17 cellular contexts compared by ENCODE assay signal in the genomic region with DNA sequence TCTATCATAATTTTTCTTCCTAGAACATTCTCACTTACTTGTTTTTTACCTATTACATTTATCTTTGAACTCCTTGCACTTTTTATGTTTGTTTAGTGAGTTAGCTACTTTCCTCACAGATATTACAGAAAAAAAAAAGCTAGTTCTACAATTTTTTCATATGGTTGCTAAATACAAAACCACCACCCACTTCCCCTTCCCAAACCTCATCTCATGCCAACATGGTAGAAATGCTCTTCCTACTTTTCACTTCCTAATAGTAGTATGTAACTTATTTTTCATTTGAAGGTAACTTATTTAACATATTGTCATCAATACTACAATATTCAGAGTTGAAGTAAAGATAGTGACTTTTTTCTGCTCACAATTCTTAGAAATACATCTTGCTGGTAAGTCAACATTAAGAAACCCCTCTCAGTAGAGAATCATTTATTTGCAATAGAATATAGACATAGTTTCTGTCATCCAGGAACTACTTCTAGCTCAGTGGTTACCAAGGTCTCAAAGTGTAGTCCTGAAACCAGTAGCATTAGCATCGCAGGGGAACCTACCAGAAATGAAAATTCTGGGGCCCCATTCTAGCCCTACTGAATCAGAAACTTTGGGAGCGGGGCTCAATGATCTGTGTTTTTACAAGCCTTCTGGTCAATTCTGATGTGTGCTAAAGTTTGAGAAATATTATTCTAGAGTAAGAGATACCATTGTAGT.
"Had no signal": no experiment of that assay in that cellular context is flagged by ENCODE, and none has a peak within 500 bp of the region (broad histone marks: within the 10 kb centered on the region; RNA-seq: fewer than 3 reads in every experiment).

No MANE protein-coding gene starts in this region.

- H3K36me3 Mint-ChIP-seq: stimulated activated naive B cell treated with anti-CD40 and anti-IgM and Interleukin-4, amounts not matched to agents 10 μg/mL and 1 μg/mL and 100 μg/mL, for 72 hours had no signal

- DNase-seq: activated CD4-positive, alpha-beta T cell treated with anti-CD3 and anti-CD28 coated beads, Interleukin-2, amount 50 U/mL, for 1 hour; activated naive CD4-positive, alpha-beta T cell treated with anti-CD3 and anti-CD28 coated beads for 36 hours; activated T-cell treated with anti-CD3 and anti-CD28 coated beads for 4 hours; central memory CD4-positive, alpha-beta T cell; kidney; left ventricle myocardium inferior; mesenchymal stem cell; nephron progenitor cell; spleen; stimulated activated CD4-positive, alpha-beta T cell treated with anti-CD3 and anti-CD28 coated beads, Interleukin-1b, Interleukin-23, amount 100 ng/mL, for 48 hours; stimulated activated naive B cell treated with anti-CD40 and anti-IgM and Interleukin-4, amounts not matched to agents 10 μg/mL and 1 μg/mL and 100 μg/mL, for 72 hours; transverse colon had no signal

- H3K4me3 ChIP-seq: adrenal gland, coronary artery, gastroesophageal sphincter, left ventricle myocardium inferior, spleen, transverse colon had no signal

- H3K27me3 ChIP-seq: adrenal gland, gastroesophageal sphincter, spleen, transverse colon had no signal

- H3K4me1 ChIP-seq: adrenal gland, gastroesophageal sphincter, left ventricle myocardium inferior, transverse colon had no signal

- H3K27ac ChIP-seq: adrenal gland, coronary artery, gastroesophageal sphincter, left ventricle myocardium inferior, transverse colon had no signal

- H3K9me3 ChIP-seq: adrenal gland, gastroesophageal sphincter, left ventricle myocardium inferior, spleen, transverse colon had no signal

- H3K36me3 ChIP-seq: adrenal gland, gastroesophageal sphincter, left ventricle myocardium inferior, spleen, transverse colon had no signal

- H3K27me3 Mint-ChIP-seq: activated T-helper 17 cell treated with anti-CD3 and anti-CD28 coated beads, Interleukin-2, amount 50 U/mL, for 72 hours; stimulated activated naive B cell treated with anti-CD40 and anti-IgM and Interleukin-4, amounts not matched to agents 10 μg/mL and 1 μg/mL and 100 μg/mL, for 72 hours had no signal

- H3K4me3 Mint-ChIP-seq: activated naive CD4-positive, alpha-beta T cell treated with anti-CD3 and anti-CD28 coated beads for 36 hours; activated T-helper 17 cell treated with anti-CD3 and anti-CD28 coated beads, Interleukin-2, amount 50 U/mL, for 72 hours; nephron progenitor cell; stimulated activated naive B cell treated with anti-CD40 and anti-IgM and Interleukin-4, amounts not matched to agents 10 μg/mL and 1 μg/mL and 100 μg/mL, for 72 hours had no signal

- H3K27ac Mint-ChIP-seq: activated naive CD4-positive, alpha-beta T cell treated with anti-CD3 and anti-CD28 coated beads for 36 hours; activated T-helper 17 cell treated with anti-CD3 and anti-CD28 coated beads, Interleukin-2, amount 50 U/mL, for 72 hours; nephron progenitor cell; stimulated activated naive B cell treated with anti-CD40 and anti-IgM and Interleukin-4, amounts not matched to agents 10 μg/mL and 1 μg/mL and 100 μg/mL, for 72 hours had no signal

- H3K4me1 Mint-ChIP-seq: activated T-helper 17 cell treated with anti-CD3 and anti-CD28 coated beads, Interleukin-2, amount 50 U/mL, for 72 hours; nephron progenitor cell; stimulated activated naive B cell treated with anti-CD40 and anti-IgM and Interleukin-4, amounts not matched to agents 10 μg/mL and 1 μg/mL and 100 μg/mL, for 72 hours had no signal

- ATAC-seq: activated T-helper 17 cell treated with anti-CD3 and anti-CD28 coated beads, Interleukin-2, amount 50 U/mL, for 72 hours; gastroesophageal sphincter; sciatic nerve; stimulated activated naive B cell treated with anti-CD40 and anti-IgM and Interleukin-4, amounts not matched to agents 10 μg/mL and 1 μg/mL and 100 μg/mL, for 72 hours had no signal
